Comparison of ENCODE assay signal across 9 cellular contexts in genomic region chr3:149340310-149340933, GRCh38. TPM values are rescaled to one million over a fixed set of nuclear protein-coding genes. Genes with fewer than 3 reads are reported as not detected.
DNase-seq lines count a peak whose midpoint lies in the region; ATAC-seq, FAIRE-seq and TF ChIP-seq lines count a peak whose summit lies in the region.
"Had no signal": no experiment of that assay in that cellular context is flagged by ENCODE, and none has a peak within 500 bp of the region (broad histone marks: within the 10 kb centered on the region; RNA-seq: fewer than 3 reads in every experiment).

No MANE protein-coding gene starts in this region.

- intact Hi-C loops in left cardiac atrium (cut with DNase I), result no loop called here

- H3K27me3 ChIP-seq in RWPE2 (ENCODE audit: insufficient read depth, poor library complexity, severe bottlenecking), result no peaks in the 10 kb centered on the region
- H3K27me3 ChIP-seq in skeletal muscle tissue (ENCODE audit: control insufficient read depth in 3 of 3, insufficient read depth in 3 of 3, low read length in 3 of 3), result no peaks in the 10 kb centered on the region

- peak overlapping the region in 1 of 3 donors; percentile 15 for H3K9ac ChIP-seq in skeletal muscle tissue (ENCODE audit: low read depth in 1 of 3, low read length in 3 of 3)

- TF ChIP-seq CTCF in HEK293 (tag by site-specific recombination; IDR thresholded peaks at IDR 0.05) (no peak), RWPE2 (IDR thresholded peaks at IDR 0.05; ENCODE audit: poor library complexity, severe bottlenecking) (no peak)

- H3K27ac ChIP-seq in HEK293 (ENCODE audit: extremely low read depth, low read depth, low read length) (no peak overlapping the region), RWPE2 (ENCODE audit: poor library complexity, severe bottlenecking) (peak overlapping the region; percentile 98), skeletal muscle tissue (ENCODE audit: low read depth, low read length) (peak overlapping the region; percentile 73)

- CTCF ChIA-PET in HEK293 (lab: Yijun Ruan, JAX), result interaction anchor here (0.7 to 1.3 kb wide), 5 partner anchors 8 to 412 kb away, joined by 3 to 5 read pairs (median 3); partner anchors contain the start of gene COMMD2

- H3K4me1 ChIP-seq in HEK293 (ENCODE audit: control insufficient read depth, insufficient read depth, low read length), result no peaks in the 10 kb centered on the region
- peaks cover 41% of the 10 kb centered on the region for H3K4me1 ChIP-seq in RWPE2 (ENCODE audit: insufficient read depth, poor library complexity, severe bottlenecking)
- H3K4me1 ChIP-seq in skeletal muscle tissue (ENCODE audit: control insufficient read depth in 3 of 3, insufficient read depth in 3 of 3, low read length in 3 of 3), result peaks cover 10 to 18% (median 10%) of the 10 kb centered on the region in 3 donors

- peak; percentile 17; the same call in 2 of the 3 replicates for ATAC-seq in RWPE2 (ENCODE audit: low read depth)
- ATAC-seq in left cardiac atrium, result peak; percentile 27 to 69
- no peak for ATAC-seq in HG03196 (IDR thresholded peaks at IDR 0.05; ENCODE audit: unreplicated experiment)
- ATAC-seq in HG02678 (IDR thresholded peaks at IDR 0.05; ENCODE audit: unreplicated experiment), result no peak
- ATAC-seq: stimulated activated naive B cell treated with anti-CD40 and anti-IgM and Interleukin-4, amounts not matched to agents 10 μg/mL and 1 μg/mL and 100 μg/mL, for 72 hours had no signal

- TF ChIP-seq POLR2A in GM12891 (IDR thresholded peaks at IDR 0.05; ENCODE audit: low read depth, low read length), result no peak

- no peak for FAIRE-seq in GM12891 (lab: Jason Lieb, UNC)

- H3K36me3 ChIP-seq in HEK293 (ENCODE audit: control insufficient read depth in 2 of 2, insufficient read depth in 1 of 2, low read length in 2 of 2), result no peaks in the 10 kb centered on the region
- H3K36me3 ChIP-seq in RWPE2 (ENCODE audit: low read depth), result no peaks in the 10 kb centered on the region
- H3K36me3 ChIP-seq in skeletal muscle tissue (ENCODE audit: control insufficient read depth in 3 of 3, insufficient read depth in 3 of 3, low read length in 3 of 3), result no peaks in the 10 kb centered on the region

- POLR2A ChIA-PET in HEK293 (lab: Yijun Ruan, JAX), result no interaction called here

- H3K4me3 ChIP-seq in HEK293 (ENCODE audit: low read depth, low read length) (no peak overlapping the region), RWPE2 (ENCODE audit: severe bottlenecking) (no peak overlapping the region), skeletal muscle tissue (ENCODE audit: low read length in 3 of 3) (peak overlapping the region in 1 of 3 donors; percentile 7)

- no peaks in the 10 kb centered on the region for H3K9me3 ChIP-seq in HEK293 (ENCODE audit: control insufficient read depth, insufficient read depth, low read depth, low read length)
- H3K9me3 ChIP-seq in RWPE2 (ENCODE audit: severe bottlenecking), result no peaks in the 10 kb centered on the region
- H3K9me3 ChIP-seq in skeletal muscle tissue (ENCODE audit: control insufficient read depth in 3 of 3, low read length in 3 of 3), result no peaks in the 10 kb centered on the region

- DNase-seq in RWPE2 (ENCODE audit: low spot score), result no peak
- peak; percentile 32 for DNase-seq in left cardiac atrium
- DNase-seq in GM12891 (ENCODE audit: insufficient read length, low spot score), result no peak
- DNase-seq in NCI-H1694 treated with DMSO at 0.1 percent for 48 hours (lab: John Stamatoyannopoulos, UW), result no peak
- DNase-seq: stimulated activated naive B cell treated with anti-CD40 and anti-IgM and Interleukin-4, amounts not matched to agents 10 μg/mL and 1 μg/mL and 100 μg/mL, for 72 hours had no signal

TF ChIP-seq in HEK293, 187 proteins besides CTCF, POLR2A, EP300 and RAD21:
- TF ChIP-seq WT1 (tag by site-specific recombination; IDR thresholded peaks at IDR 0.05), result 0 out of 2 replicates have a peak, but pooled peaks have one; percentile 29
- no peak for TF ChIP-seq ZXDB (tag by site-specific recombination; IDR thresholded peaks at IDR 0.05)

TF ChIP-seq in GM12891, 5 proteins besides CTCF, POLR2A, EP300 and RAD21:
- TF ChIP-seq POU2F2 (IDR thresholded peaks at IDR 0.05; ENCODE audit: low read depth, low read length) (no peak), TAF1 (IDR thresholded peaks at IDR 0.05; ENCODE audit: low read depth, low read length) (no peak), POLR2AphosphoS5 (IDR thresholded peaks at IDR 0.05; ENCODE audit: low read depth, low read length) (no peak), SPI1 (IDR thresholded peaks at IDR 0.05; ENCODE audit: low read depth, low read length) (no peak), PAX5 (IDR thresholded peaks at IDR 0.05; ENCODE audit: insufficient read depth, low read length, severe bottlenecking) (no peak)

RNA-seq across cellular contexts. Expression of gene TM4SF18, which starts 7.0 kb away (rescaled TPM):
- total RNA-seq in left cardiac atrium, result 10 to 100 TPM; 12.5 to 13.2 TPM
- 6.3 TPM for total RNA-seq in skeletal muscle tissue
- polyA plus RNA-seq in GM12891 (2012; ENCODE audit: low read depth, missing spikeins), result not detected

RNA-seq across cellular contexts. Expression of gene TM4SF1, which starts 37.0 kb away (rescaled TPM):
- total RNA-seq in left cardiac atrium, result 100 to 1,000 TPM; 125 to 194 TPM
- total RNA-seq in skeletal muscle tissue, result 81.4 TPM
- not detected for polyA plus RNA-seq in GM12891 (2012; ENCODE audit: low read depth, missing spikeins)

Comparison
In these comparisons a context has a peak if more than half of its experiments do, and no peak if none do; other contexts are left out.
1. ATAC-seq: peak in RWPE2 (single experiment) and left cardiac atrium (2 of 2); none in HG03196 (single experiment) and HG02678 (single experiment).